In the genomic region with DNA sequence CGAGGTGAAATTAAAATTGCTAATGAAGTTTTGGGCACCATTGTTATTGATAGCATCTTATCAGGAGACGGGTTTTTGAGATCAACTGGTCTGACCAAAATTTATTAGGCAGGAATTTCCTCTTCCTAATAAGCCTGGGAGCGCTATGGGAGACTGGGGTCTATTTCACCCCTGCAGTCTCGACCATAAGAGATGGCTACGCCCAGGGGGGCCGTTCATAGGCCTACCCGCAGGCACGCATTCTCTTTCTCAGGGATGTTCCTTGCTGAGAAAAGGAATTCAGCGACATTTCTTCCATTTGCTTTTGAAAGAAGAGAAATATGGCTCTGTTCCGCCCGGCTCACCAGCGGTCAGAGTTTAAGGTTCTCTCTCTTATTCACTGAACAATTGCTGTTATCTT, we compare ENCODE assay signal across 6 cellular contexts.
DNase-seq lines count a peak whose midpoint lies in the region; ATAC-seq and TF ChIP-seq lines count a peak whose summit lies in the region.
"Not testable (repeated sequence)": the region's sequence is repeated elsewhere in the genome, so short reads cannot be mapped to it uniquely, and the experiment has no call there.

No MANE protein-coding gene starts in this region.

- H3K27ac Mint-ChIP-seq in GM23338, result peak overlapping the region; percentile 97
- H3K27ac Mint-ChIP-seq in WTC11, result peak overlapping the region; percentile 99
- H3K27ac Mint-ChIP-seq in endothelial cell (ENCODE audit: unreplicated experiment), result not testable (repeated sequence)

- H3K9ac ChIP-seq in HUES6 (ENCODE audit: low read length); mesendoderm (ENCODE audit: low read length): not testable (repeated sequence)

- not testable (repeated sequence) for H3K27me3 Mint-ChIP-seq in GM23338 (ENCODE audit: insufficient read depth, low read depth, poor library complexity); WTC11 (ENCODE audit: low read depth); endothelial cell (ENCODE audit: unreplicated experiment)

- H2AK5ac ChIP-seq in mesendoderm (ENCODE audit: low read length), result not testable (repeated sequence)

- not testable (repeated sequence) for TF ChIP-seq CTCF in GM23338 (conservative IDR thresholded peaks at IDR 0.05; ENCODE audit: low read depth in 2 of 2); WTC11 (IDR thresholded peaks at IDR 0.05); endothelial cell (IDR thresholded peaks at IDR 0.05; ENCODE audit: unreplicated experiment)

- WGBS in iPS DF 6.9 (ENCODE audit: insufficient coverage, insufficient read length), result no CpG with 5 or more reads among the region's 12 CpGs
- no CpG with 5 or more reads among the region's 12 CpGs for WGBS in mesendoderm (ENCODE audit: extremely low coverage, insufficient coverage, low lambda C conversion rate)

- H2AFZ ChIP-seq in GM23338, result not testable (repeated sequence)

- not testable (repeated sequence) for H3K9me2 ChIP-seq in GM23338 (ENCODE audit: insufficient read depth)

- H2BK120ac ChIP-seq in mesendoderm (ENCODE audit: low read depth, low read length), result not testable (repeated sequence)

- H3K23ac ChIP-seq in mesendoderm (ENCODE audit: low read length), result not testable (repeated sequence)

- not testable (repeated sequence) for H3F3A ChIP-seq in GM23338 (replicated peaks; ENCODE audit: low read depth)

- ATAC-seq in GM23338, WTC11: not testable (repeated sequence)

- H3K18ac ChIP-seq in mesendoderm (ENCODE audit: low read length), result not testable (repeated sequence)

- H3K56ac ChIP-seq in mesendoderm (ENCODE audit: low read length), result not testable (repeated sequence)

- DNase-seq in GM23338 (ENCODE audit: low spot score), result peak; percentile 76
- peak; percentile 63 for DNase-seq in WTC11 (ENCODE audit: low spot score)
- DNase-seq in endothelial cell (ENCODE audit: low spot score), result not testable (repeated sequence)
- DNase-seq in iPS DF 6.9 (ENCODE audit: low read depth, low spot score), result peak; percentile 7
- peak; percentile 66 for DNase-seq in mesendoderm

- POLR2A ChIA-PET in WTC11 (lab: Charles Lee), result not testable (repeated sequence)

- not testable (repeated sequence) for H4K20me1 ChIP-seq in GM23338 (replicated peaks; ENCODE audit: insufficient read depth)

- peak overlapping the region; percentile 69 for H3K4me2 ChIP-seq in GM23338
- H3K4me2 ChIP-seq in mesendoderm (ENCODE audit: low read length), result not testable (repeated sequence)

- H3K4me3 Mint-ChIP-seq in GM23338 (peak overlapping the region; percentile 65), WTC11 (peak overlapping the region; percentile 63), endothelial cell (ENCODE audit: unreplicated experiment) (peak overlapping the region; percentile 74)

- peak overlapping the region; percentile 99 for H3K27ac ChIP-seq in GM23338 (ENCODE audit: low read depth)
- H3K27ac ChIP-seq in HUES6 (ENCODE audit: low read depth, low read length), result peak overlapping the region; percentile 41; the same call in 1 of the 2 replicates
- H3K27ac ChIP-seq in iPS DF 6.9 (ENCODE audit: low read length); mesendoderm (ENCODE audit: low read depth, low read length): not testable (repeated sequence)

- H3K9me3 ChIP-seq in HUES6 (ENCODE audit: control insufficient read depth, insufficient read depth, low read depth, low read length); iPS DF 6.9 (ENCODE audit: control insufficient read depth, insufficient read depth, low read length): not testable (repeated sequence)

- not testable (repeated sequence) for H4K5ac ChIP-seq in mesendoderm (ENCODE audit: low read length)

- not testable (repeated sequence) for H3K4ac ChIP-seq in mesendoderm (ENCODE audit: low read depth, low read length)

- not testable (repeated sequence) for H3K9me3 Mint-ChIP-seq in GM23338; WTC11; endothelial cell (ENCODE audit: unreplicated experiment)

- H3K79me1 ChIP-seq in mesendoderm (ENCODE audit: low read length), result not testable (repeated sequence)

- H2BK15ac ChIP-seq in mesendoderm (replicated peaks; ENCODE audit: low read depth), result not testable (repeated sequence)

- CTCF ChIA-PET in WTC11 (lab: Charles Lee), result not testable (repeated sequence)

- H4K8ac ChIP-seq in mesendoderm (ENCODE audit: low read depth, low read length), result not testable (repeated sequence)

- H3K4me3 ChIP-seq in GM23338 (peak overlapping the region; percentile 43), HUES6 (ENCODE audit: low read depth, low read length) (0 out of 2 replicates have a peak overlapping the region, but pooled peaks have one; percentile 18)
- not testable (repeated sequence) for H3K4me3 ChIP-seq in iPS DF 6.9 (ENCODE audit: low read length); mesendoderm (ENCODE audit: low read length)

- H3K4me1 Mint-ChIP-seq in GM23338, result peaks cover 52% of the 10 kb centered on the region
- H3K4me1 Mint-ChIP-seq in WTC11, result peaks cover 69% of the 10 kb centered on the region
- peaks cover 21% of the 10 kb centered on the region for H3K4me1 Mint-ChIP-seq in endothelial cell (ENCODE audit: unreplicated experiment)

- H3K36me3 ChIP-seq in GM23338 (ENCODE audit: insufficient read depth); HUES6 (ENCODE audit: control insufficient read depth, insufficient read depth, low read length); iPS DF 6.9 (ENCODE audit: control insufficient read depth, insufficient read depth, low read length); mesendoderm (ENCODE audit: control insufficient read depth, insufficient read depth, low read length): not testable (repeated sequence)

- not testable (repeated sequence) for H2BK5ac ChIP-seq in mesendoderm (ENCODE audit: low read length)

- H3K27me3 ChIP-seq in GM23338 (ENCODE audit: insufficient read depth); HUES6 (ENCODE audit: control insufficient read depth, insufficient read depth, low read length); iPS DF 6.9 (ENCODE audit: control insufficient read depth, insufficient read depth, low read length); mesendoderm (ENCODE audit: insufficient read depth, low read length, poor library complexity): not testable (repeated sequence)

- H3K79me2 ChIP-seq in GM23338 (replicated peaks; ENCODE audit: insufficient read depth); mesendoderm (ENCODE audit: control insufficient read depth, insufficient read depth, low read length): not testable (repeated sequence)

- peaks cover 55% of the 10 kb centered on the region for H3K4me1 ChIP-seq in GM23338 (ENCODE audit: insufficient read depth)
- H3K4me1 ChIP-seq in HUES6 (ENCODE audit: control insufficient read depth, insufficient read depth, low read length), result peaks cover 11% of the 10 kb centered on the region
- not testable (repeated sequence) for H3K4me1 ChIP-seq in iPS DF 6.9 (ENCODE audit: control insufficient read depth, insufficient read depth, low read length); mesendoderm (ENCODE audit: control insufficient read depth, low read depth, low read length)

- not testable (repeated sequence) for H3K36me3 Mint-ChIP-seq in GM23338 (ENCODE audit: low read depth); WTC11; endothelial cell (ENCODE audit: low read depth, unreplicated experiment)

TF ChIP-seq in WTC11, 78 proteins besides CTCF, POLR2A, EP300 and RAD21:
- TF ChIP-seq SP1 (CRISPR knock-in tag; conservative IDR thresholded peaks at IDR 0.05) (0 out of 2 replicates have a peak, but pooled peaks have one; percentile 29), TEAD1 (CRISPR knock-in tag; IDR thresholded peaks at IDR 0.05) (peak; percentile 86; the same call in 1 of the 2 replicates), ZNF423 (CRISPR knock-in tag; IDR thresholded peaks at IDR 0.05) (peak; percentile 71; the same call in 1 of the 2 replicates)
